1 cellular context compared by ENCODE assay signal in genomic region chr9:35814106-35814840, GRCh38.
TF ChIP-seq lines count a peak whose summit lies in the region.

No MANE protein-coding gene starts in this region.

TF ChIP-seq in K562, 482 proteins besides CTCF, POLR2A, EP300 and RAD21 (continued from another document and continues in another):
- no peak for TF ChIP-seq CEBPZ (IDR thresholded peaks at IDR 0.05; ENCODE audit: borderline replicate concordance, low read depth, low read length)
- TF ChIP-seq ZNF263 (CRISPR knock-in tag; IDR thresholded peaks at IDR 0.05; ENCODE audit: borderline replicate concordance) = no peak
- no peak for TF ChIP-seq ZNF764 (CRISPR knock-in tag; IDR thresholded peaks at IDR 0.05; ENCODE audit: low read depth)
- TF ChIP-seq BCLAF1 (IDR thresholded peaks at IDR 0.05; ENCODE audit: borderline replicate concordance in 1 of 2, control insufficient read depth in 1 of 2, low read depth in 2 of 2, low read length in 1 of 2) = no peak
- TF ChIP-seq FOXK2 (conservative IDR thresholded peaks at IDR 0.05 in 1 of 2, IDR thresholded peaks at IDR 0.05 in 1 of 2; ENCODE audit: low read depth in 2 of 2) = no peak
- TF ChIP-seq ZNF143 (CRISPR knock-in tag; IDR thresholded peaks at IDR 0.05) = 0 out of 2 replicates have a peak, but pooled peaks have one; percentile 38
- no peak for TF ChIP-seq ZNF696 (CRISPR knock-in tag; conservative IDR thresholded peaks at IDR 0.05)
- no peak for TF ChIP-seq TRIM25 (IDR thresholded peaks at IDR 0.05; ENCODE audit: borderline replicate concordance)
- TF ChIP-seq NR3C1 (CRISPR knock-in tag; IDR thresholded peaks at IDR 0.05) = no peak
- TF ChIP-seq MAZ (CRISPR knock-in tag; conservative IDR thresholded peaks at IDR 0.05 in 1 of 2, IDR thresholded peaks at IDR 0.05 in 1 of 2) = no peak
- TF ChIP-seq POLR3G (IDR thresholded peaks at IDR 0.05; ENCODE audit: extremely low read depth, insufficient read length, insufficient replicate concordance) = no peak
- no peak for TF ChIP-seq NUFIP1 (IDR thresholded peaks at IDR 0.05; ENCODE audit: partially characterized antibody)
- TF ChIP-seq DACH1 (IDR thresholded peaks at IDR 0.05; ENCODE audit: partially characterized antibody) = peak; percentile 11
- no peak for TF ChIP-seq MED1 (CRISPR knock-in tag; IDR thresholded peaks at IDR 0.05; ENCODE audit: borderline replicate concordance)
- TF ChIP-seq ZNF174 (CRISPR knock-in tag; IDR thresholded peaks at IDR 0.05) = no peak
- TF ChIP-seq UBTF (IDR thresholded peaks at IDR 0.05; ENCODE audit: borderline replicate concordance in 1 of 2, low read depth in 2 of 2, low read length in 2 of 2) = no peak
- TF ChIP-seq MNT (conservative IDR thresholded peaks at IDR 0.05) = no peak
- TF ChIP-seq IRF1 (CRISPR knock-in tag; IDR thresholded peaks at IDR 0.05; ENCODE audit: borderline replicate concordance) = no peak
- TF ChIP-seq FUS (optimal IDR thresholded peaks at IDR 0.05; ENCODE audit: low read depth, low read length) = no peak
- TF ChIP-seq KLF16 (IDR thresholded peaks at IDR 0.05) = no peak
- no peak for TF ChIP-seq BRD9 (IDR thresholded peaks at IDR 0.05; ENCODE audit: low read depth, partially characterized antibody)
- no peak for TF ChIP-seq PHF21A (IDR thresholded peaks at IDR 0.05; ENCODE audit: borderline replicate concordance, low read depth)
- no peak for TF ChIP-seq KLF13 (tag; IDR thresholded peaks at IDR 0.05; ENCODE audit: borderline replicate concordance, low read depth)
- no peak for TF ChIP-seq ZNF609 (CRISPR knock-in tag; IDR thresholded peaks at IDR 0.05; ENCODE audit: borderline replicate concordance)
- peak; percentile 91 for TF ChIP-seq ATF3 (IDR thresholded peaks at IDR 0.05)
- TF ChIP-seq ATF3 (CRISPR knock-in tag; conservative IDR thresholded peaks at IDR 0.05) = no peak
- TF ChIP-seq THRB (CRISPR knock-in tag; conservative IDR thresholded peaks at IDR 0.05) = no peak
- TF ChIP-seq ARID2 (IDR thresholded peaks at IDR 0.05) = no peak
- no peak for TF ChIP-seq MTA2 (IDR thresholded peaks at IDR 0.05; ENCODE audit: low read depth)
- TF ChIP-seq ZNF280B (CRISPR knock-in tag; IDR thresholded peaks at IDR 0.05) = no peak
- TF ChIP-seq KLF6 (CRISPR knock-in tag; IDR thresholded peaks at IDR 0.05; ENCODE audit: borderline replicate concordance) = no peak
- no peak for TF ChIP-seq ZNF766 (CRISPR knock-in tag; conservative IDR thresholded peaks at IDR 0.05)
- no peak for TF ChIP-seq RFX1 (IDR thresholded peaks at IDR 0.05)
- TF ChIP-seq STAT5B (CRISPR knock-in tag; IDR thresholded peaks at IDR 0.05) = no peak
- no peak for TF ChIP-seq SAFB2 (IDR thresholded peaks at IDR 0.05; ENCODE audit: borderline replicate concordance, low read depth, low read length, severe bottlenecking)
- TF ChIP-seq SMAD2 (IDR thresholded peaks at IDR 0.05; ENCODE audit: low read depth, low read length) = no peak
